Comparison of ENCODE assay signal across 12 cellular contexts in the genomic region with DNA sequence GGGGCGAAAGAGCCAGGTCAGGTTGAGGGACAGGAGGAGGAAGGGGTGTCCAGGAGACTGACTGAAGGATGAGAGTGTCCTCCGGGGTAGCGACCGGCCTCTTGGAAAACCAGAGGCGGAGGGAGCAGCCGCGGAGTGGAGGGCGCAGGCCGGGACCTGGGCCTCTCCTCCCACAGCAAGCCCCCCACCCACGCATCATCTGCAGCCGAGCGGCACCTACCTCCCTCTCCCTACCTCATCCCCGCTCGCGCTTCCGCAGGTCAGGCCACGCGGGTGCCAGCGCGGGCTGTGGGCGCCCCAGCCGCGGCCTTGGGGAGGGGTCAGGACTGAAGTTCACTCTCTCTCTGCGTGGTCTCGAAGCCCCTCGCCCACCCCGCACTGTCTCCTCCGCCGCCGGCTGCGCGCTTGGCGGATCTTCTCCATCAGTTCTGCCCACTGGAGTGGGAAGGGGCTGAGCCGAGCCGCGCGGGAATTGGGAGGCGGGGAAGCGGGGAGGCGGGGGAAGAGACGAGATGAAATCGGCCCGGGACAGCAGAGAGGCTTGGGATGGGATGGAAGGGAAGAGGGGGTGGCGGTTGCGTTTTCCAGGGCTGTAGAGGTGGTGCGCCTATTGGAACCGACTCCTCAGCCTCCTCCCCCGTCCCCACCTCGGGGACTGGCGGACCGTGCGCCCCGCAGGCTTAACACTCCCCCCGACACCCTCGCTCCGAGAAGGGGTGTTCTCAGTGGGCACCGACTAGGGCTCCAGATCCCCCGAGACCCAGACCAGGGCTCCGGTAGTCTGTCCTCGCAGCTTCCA. TPM values are rescaled to one million over a fixed set of nuclear protein-coding genes. Genes with fewer than 3 reads are reported as not detected.
DNase-seq lines count a peak whose midpoint lies in the region; ATAC-seq, FAIRE-seq and TF ChIP-seq lines count a peak whose summit lies in the region.
"Had no signal": no experiment of that assay in that cellular context is flagged by ENCODE, and none has a peak within 500 bp of the region (broad histone marks: within the 10 kb centered on the region; RNA-seq: fewer than 3 reads in every experiment).

No MANE protein-coding gene starts in this region.

- H3K36me3 ChIP-seq in testis (ENCODE audit: low read depth, missing control alignments) = no peaks in the 10 kb centered on the region

- no peaks in the 10 kb centered on the region for H3K4me1 ChIP-seq in testis

- ATAC-seq in GM21825 (IDR thresholded peaks at IDR 0.05; ENCODE audit: unreplicated experiment) = no peak

- peak overlapping the region; percentile 68 for H3K4me3 ChIP-seq in coronary artery
- H3K4me3 ChIP-seq in testis = peak overlapping the region; percentile 39 to 59

- 1% methylated on average over 34 of the region's 60 CpGs; no CpG with 5 or more reads in 1 of the 2 donors for WGBS in testis, 2 donors

- TF ChIP-seq CTCF in coronary artery (IDR thresholded peaks at IDR 0.05) (no peak), testis (IDR thresholded peaks at IDR 0.05) (no peak)

- H3K27ac ChIP-seq in coronary artery = peak overlapping the region in 1 of 2 donors; percentile 32
- no peak overlapping the region for H3K27ac ChIP-seq in testis
- H3K27ac ChIP-seq: 22Rv1 had no signal

- intact Hi-C loops in testis (cut with DNase I; ENCODE audit: low total_unique reads) = no loop called here

- no peaks in the 10 kb centered on the region for H3K9me3 ChIP-seq in testis

- DNase-seq in DMS 273 (lab: John Stamatoyannopoulos, UW; ENCODE audit: unreplicated experiment) = peak; percentile 26
- DNase-seq in DMS 273 treated with DMSO at 0.1 percent for 48 hours (lab: John Stamatoyannopoulos, UW) = no peak
- DNase-seq in coronary artery (ENCODE audit: low spot score) = no peak
- DNase-seq in medulla oblongata (ENCODE audit: extremely low spot score) = peak; percentile 2
- DNase-seq in testis = peak; percentile 15
- DNase-seq in GF-D8 (lab: John Stamatoyannopoulos, UW) = no peak
- DNase-seq in GM19239 (ENCODE audit: insufficient read length, low spot score) = no peak
- DNase-seq: NCI-H446 treated with DMSO at 0.1 percent for 48 hours had no signal

- FAIRE-seq in GM19239 (lab: Jason Lieb, UNC) = no peak
- FAIRE-seq: GM18507 had no signal

- H3K27me3 ChIP-seq in testis = no peaks in the 10 kb centered on the region

- no peak for TF ChIP-seq POLR2A in testis (IDR thresholded peaks at IDR 0.05)

RNA-seq across cellular contexts. Expression of a gene that starts 1.8 kb away (rescaled TPM):
- total RNA-seq in testis = 10 to 100 TPM; 10.4 to 15.9 TPM
- polyA plus RNA-seq in testis (ENCODE audit: insufficient read depth, low read depth, low replicate concordance) = 3.6 TPM
- total RNA-seq: fibroblast of lung had no signal

Comparison
In these comparisons a context has a peak if more than half of its experiments do, and no peak if none do; other contexts are left out.
1. DNase-seq: peak in DMS 273 (single experiment), medulla oblongata (single experiment) and testis (single experiment); none in DMS 273 treated with DMSO at 0.1 percent for 48 hours (single experiment), coronary artery (single experiment), GF-D8 (single experiment) and GM19239 (single experiment).